8 cellular contexts compared by ENCODE assay signal in the genomic region with DNA sequence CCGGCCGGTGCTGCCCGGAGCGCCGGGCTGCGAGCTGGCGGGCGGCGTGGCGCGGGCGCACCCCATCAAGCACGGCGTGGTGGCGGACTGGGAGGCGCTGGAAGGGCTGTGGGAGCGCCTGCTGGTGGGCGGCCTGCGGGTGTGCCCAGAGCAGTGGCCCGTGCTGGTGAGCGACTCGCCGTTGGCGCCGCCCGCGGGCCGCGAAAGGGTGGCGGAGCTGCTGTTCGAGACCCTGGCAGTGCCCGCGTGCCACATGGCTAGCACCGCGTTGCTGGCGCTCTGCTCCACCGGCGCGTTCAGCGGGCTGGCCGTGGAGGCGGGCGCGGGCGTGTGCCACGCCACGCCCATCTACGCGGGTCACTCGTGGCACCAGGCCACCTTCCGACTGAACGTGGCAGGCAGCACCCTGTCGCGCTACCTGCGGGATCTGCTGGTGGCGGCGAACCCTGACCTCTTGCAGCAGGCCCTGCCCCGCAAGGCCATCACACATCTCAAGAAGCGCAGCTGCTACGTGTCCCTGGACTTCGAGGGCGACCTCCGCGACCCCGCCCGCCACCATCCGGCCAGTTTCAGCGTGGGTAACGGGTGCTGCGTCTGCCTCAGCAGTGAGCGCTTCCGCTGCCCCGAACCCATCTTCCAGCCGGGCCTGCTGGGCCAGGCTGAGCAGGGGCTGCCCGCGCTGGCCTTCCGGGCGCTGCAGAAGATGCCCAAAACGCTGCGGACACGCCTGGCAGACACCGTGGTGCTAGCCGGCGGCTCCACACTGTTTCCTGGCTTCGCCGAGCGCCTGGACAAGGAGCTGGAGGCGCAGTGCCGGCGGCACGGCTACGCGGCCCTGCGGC. TPM values are rescaled to one million over a fixed set of nuclear protein-coding genes. Genes with fewer than 3 reads are reported as not detected.
A peak's percentile ranks its signal among the peaks of the same experiment; 100 is the strongest.
DNase-seq lines count a peak whose midpoint lies in the region; ATAC-seq and TF ChIP-seq lines count a peak whose summit lies in the region.

No MANE protein-coding gene starts in this region.

- H3F3A ChIP-seq in Loucy (ENCODE audit: low read depth): no peaks in the 10 kb centered on the region

- H3K4me3 ChIP-seq in Loucy (ENCODE audit: low read length, poor library complexity, severe bottlenecking) (peak overlapping the region; percentile 60), lung (peak overlapping the region; percentile 30)

- H3K79me2 ChIP-seq in Loucy (ENCODE audit: insufficient read depth, low read length): no peaks in the 10 kb centered on the region

- WGBS in lung, 2 donors: 3 to 30% methylated on average over 70 to 94 of the region's 94 CpGs

- no peaks in the 10 kb centered on the region for H3K9me3 ChIP-seq in Loucy (ENCODE audit: insufficient read depth, low read depth, low read length)
- no peaks in the 10 kb centered on the region for H3K9me3 ChIP-seq in lung (ENCODE audit: control insufficient read depth in 2 of 2, insufficient read depth in 1 of 2, low read length in 1 of 2)

- DNase-seq in DMS153 (lab: John Stamatoyannopoulos, UW) (peak; percentile 56), dermis blood vessel endothelial cell (peak; percentile 88), lung (ENCODE audit: low spot score) (no peak), NOMO-1 treated with DMSO at 0.1 percent for 48 hours (lab: John Stamatoyannopoulos, UW; ENCODE audit: unreplicated experiment) (no peak)
- DNase-seq in activated CD4-positive, alpha-beta T cell treated with anti-CD3 and anti-CD28 coated beads for 4 hours: peak; percentile 42 to 45
- DNase-seq in stimulated activated CD8-positive, alpha-beta memory T cell treated with anti-CD3 and anti-CD28 coated beads, Interleukin-4, amount 100 ng/mL, for 48 hours: peak; percentile 61

- peak; percentile 13 for ATAC-seq in GM21526 (IDR thresholded peaks at IDR 0.05; ENCODE audit: low FRiP score, unreplicated experiment)
- peak; percentile 42 for ATAC-seq in lung (ENCODE audit: insufficient read depth, low FRiP score)

- H4K20me1 ChIP-seq in Loucy (ENCODE audit: insufficient read depth, low read length, poor library complexity, severe bottlenecking): peaks cover under 1% of the 10 kb centered on the region

- H3K4me1 ChIP-seq in Loucy (ENCODE audit: insufficient read depth, low read length, poor library complexity, severe bottlenecking) (peaks cover 25% of the 10 kb centered on the region), lung (ENCODE audit: control insufficient read depth in 2 of 2, insufficient read depth in 2 of 2, low read length in 2 of 2) (peaks cover 0 to 22% of the 10 kb centered on the region in 2 donors)

- no peak for TF ChIP-seq CTCF in Loucy (conservative IDR thresholded peaks at IDR 0.05; ENCODE audit: low read length)
- TF ChIP-seq CTCF in lung (IDR thresholded peaks at IDR 0.05; ENCODE audit: control extremely low read depth, extremely low read depth): no peak

- peak overlapping the region; percentile 33 to 80 for H3K27ac ChIP-seq in lung (ENCODE audit: low read depth in 1 of 2, low read length in 1 of 2)

- H3K4me2 ChIP-seq in Loucy (ENCODE audit: low read depth, low read length, poor library complexity, severe bottlenecking): peak overlapping the region; percentile 59

- H3K9me2 ChIP-seq in Loucy (replicated peaks; ENCODE audit: low read depth, low read length): no peaks in the 10 kb centered on the region

- H3K9ac ChIP-seq in Loucy (ENCODE audit: low read depth, low read length, poor library complexity, severe bottlenecking): no peak overlapping the region

- H3K36me3 ChIP-seq in Loucy (ENCODE audit: insufficient read depth, low read length): no peaks in the 10 kb centered on the region
- H3K36me3 ChIP-seq in lung (ENCODE audit: control insufficient read depth in 2 of 2, insufficient read depth in 2 of 2, low read length in 2 of 2): peaks cover 0 to 6% of the 10 kb centered on the region in 2 donors

- no peaks in the 10 kb centered on the region for H3K27me3 ChIP-seq in Loucy (ENCODE audit: insufficient read depth, low read length, poor library complexity, severe bottlenecking)
- no peaks in the 10 kb centered on the region for H3K27me3 ChIP-seq in lung (ENCODE audit: control insufficient read depth, insufficient read depth)

- no peak overlapping the region for H2AFZ ChIP-seq in Loucy (ENCODE audit: low read length)

RNA-seq across cellular contexts. Expression of gene ACTL10, which starts 0.7 kb away (rescaled TPM):
- 1.9 and 2.2 TPM in 2 replicates for total RNA-seq in dermis blood vessel endothelial cell
- 1 to 10 TPM in 1 of 2 donors, under 1 TPM in 1; 0.26 to 3.4 TPM for total RNA-seq in lung
- polyA plus RNA-seq in lung: 1 to 10 TPM; 1.3 to 3.1 TPM

RNA-seq across cellular contexts. Expression of gene C20orf144, which starts 5.3 kb away (rescaled TPM):
- total RNA-seq in dermis blood vessel endothelial cell (0.05 TPM in 1 of 2 replicates, not detected in the other), lung (under 1 TPM in 1 of 2 donors, not detected in 1; 0.31 TPM)
- under 1 TPM; 0.05 to 0.08 TPM for polyA plus RNA-seq in lung

RNA-seq across cellular contexts. Expression of gene NECAB3, which starts 6.8 kb away (rescaled TPM):
- total RNA-seq in dermis blood vessel endothelial cell: 10.2 and 12.4 TPM in 2 replicates
- 100 to 1,000 TPM in 1 of 2 donors, 10 to 100 TPM in 1; 63.5 to 127 TPM for total RNA-seq in lung
- 10 to 100 TPM; 21.2 to 80.8 TPM for polyA plus RNA-seq in lung

RNA-seq across cellular contexts. Expression of gene E2F1, which starts 18.7 kb away (rescaled TPM):
- 11.2 and 16.1 TPM in 2 replicates for total RNA-seq in dermis blood vessel endothelial cell
- 10 to 100 TPM in 1 of 2 donors, 1 to 10 TPM in 1; 6.4 to 10.9 TPM for total RNA-seq in lung
- polyA plus RNA-seq in lung: 10 to 100 TPM in 1 of 2 donors, 1 to 10 TPM in 1; 4.2 to 10.7 TPM

RNA-seq across cellular contexts. Expression of gene PXMP4, which starts 52.6 kb away (rescaled TPM):
- total RNA-seq in dermis blood vessel endothelial cell (4.3 and 5.0 TPM in 2 replicates), lung (10 to 100 TPM; 28.9 to 36.8 TPM)
- 10 to 100 TPM; 10.2 to 24.7 TPM for polyA plus RNA-seq in lung

Comparison
In these comparisons a context has a peak if more than half of its experiments do, and no peak if none do; other contexts are left out.
1. DNase-seq: peak in DMS153 (single experiment), activated CD4-positive, alpha-beta T cell treated with anti-CD3 and anti-CD28 coated beads for 4 hours (2 of 2), dermis blood vessel endothelial cell (single experiment) and stimulated activated CD8-positive, alpha-beta memory T cell treated with anti-CD3 and anti-CD28 coated beads, Interleukin-4, amount 100 ng/mL, for 48 hours (single experiment); none in lung (single experiment) and NOMO-1 treated with DMSO at 0.1 percent for 48 hours (single experiment).